In genomic region chr1:225477296-225477911, GRCh38 we compare ENCODE assay signal across 17 cellular contexts. TPM values are rescaled to one million over a fixed set of nuclear protein-coding genes. Genes with fewer than 3 reads are reported as not detected.
DNase-seq lines count a peak whose midpoint lies in the region; ATAC-seq and TF ChIP-seq lines count a peak whose summit lies in the region.
"Had no signal": no experiment of that assay in that cellular context is flagged by ENCODE, and none has a peak within 500 bp of the region (broad histone marks: within the 10 kb centered on the region; RNA-seq: fewer than 3 reads in every experiment).

No MANE protein-coding gene starts in this region.

- H3K27me3 ChIP-seq in CD4-positive, CD25-positive, alpha-beta regulatory T cell (ENCODE audit: control insufficient read depth, insufficient read depth, low read length) = no peaks in the 10 kb centered on the region
- no peaks in the 10 kb centered on the region for H3K27me3 ChIP-seq in H9 (ENCODE audit: insufficient read depth, low read length)
- H3K27me3 ChIP-seq: esophagus squamous epithelium, transverse colon had no signal

- no peak overlapping the region for H2BK120ac ChIP-seq in H9 (ENCODE audit: low read depth, low read length, poor library complexity, severe bottlenecking)

- H3K4me3 ChIP-seq in CD4-positive, CD25-positive, alpha-beta regulatory T cell (ENCODE audit: low read depth, low read length) = no peak overlapping the region
- H3K4me3 ChIP-seq: esophagus squamous epithelium, GM23248, transverse colon had no signal

- H2BK20ac ChIP-seq in H9 (ENCODE audit: low read depth, low read length, poor library complexity, severe bottlenecking) = no peak overlapping the region

- H2BK5ac ChIP-seq in H9 (ENCODE audit: insufficient read length, low read length) = no peak overlapping the region

- H4K8ac ChIP-seq in H9 (replicated peaks; ENCODE audit: insufficient read length, low read depth, low read length) = no peak overlapping the region

- no peak overlapping the region for H3K4ac ChIP-seq in H9 (ENCODE audit: low read depth, low read length)

- no peaks in the 10 kb centered on the region for H3K9me3 Mint-ChIP-seq in CD4-positive, CD25-positive, alpha-beta regulatory T cell
- H3K9me3 Mint-ChIP-seq in H9 = no peaks in the 10 kb centered on the region; a peak in 1 of 5 replicates
- H3K9me3 Mint-ChIP-seq in activated naive CD8-positive, alpha-beta T cell treated with anti-CD3 and anti-CD28 coated beads, Interleukin-2, amount 50 U/mL, for 24 hours = no peaks in the 10 kb centered on the region
- no peaks in the 10 kb centered on the region for H3K9me3 Mint-ChIP-seq in naive thymus-derived CD8-positive, alpha-beta T cell

- no peak overlapping the region for H3K9ac ChIP-seq in H9 (ENCODE audit: extremely low read depth, insufficient read length, low read length)
- H3K9ac ChIP-seq: GM23248 had no signal

- no peaks in the 10 kb centered on the region for H3K79me1 ChIP-seq in H9 (ENCODE audit: insufficient read depth, low read depth, low read length, poor library complexity, severe bottlenecking)

- no peak overlapping the region for H3K56ac ChIP-seq in H9 (ENCODE audit: insufficient read length, low read depth, low read length)

- no peak overlapping the region for H3K4me2 ChIP-seq in H9 (ENCODE audit: insufficient read depth, insufficient read length, low read length)

- no peaks in the 10 kb centered on the region for H3K79me2 ChIP-seq in H9 (ENCODE audit: insufficient read depth, low read length)

- H3K4me3 Mint-ChIP-seq in CD4-positive, CD25-positive, alpha-beta regulatory T cell = peak overlapping the region in 3 of 4 donors; percentile 1 to 39 (median 17)
- no peak overlapping the region for H3K4me3 Mint-ChIP-seq in H9
- H3K4me3 Mint-ChIP-seq in activated naive CD8-positive, alpha-beta T cell treated with anti-CD3 and anti-CD28 coated beads, Interleukin-2, amount 50 U/mL, for 24 hours = no peak overlapping the region
- peak overlapping the region in 9 of 10 donors; percentile 19 to 83 (median 53) for H3K4me3 Mint-ChIP-seq in naive thymus-derived CD8-positive, alpha-beta T cell

- no peak overlapping the region for H2AFZ ChIP-seq in H9 (ENCODE audit: low read length)
- H2AFZ ChIP-seq: GM23248 had no signal

- H3K36me3 Mint-ChIP-seq in CD4-positive, CD25-positive, alpha-beta regulatory T cell = no peaks in the 10 kb centered on the region
- H3K36me3 Mint-ChIP-seq in H9 (ENCODE audit: insufficient read depth in 1 of 3, low read depth in 3 of 3) = no peaks in the 10 kb centered on the region
- H3K36me3 Mint-ChIP-seq in activated naive CD8-positive, alpha-beta T cell treated with anti-CD3 and anti-CD28 coated beads, Interleukin-2, amount 50 U/mL, for 24 hours (ENCODE audit: low read depth) = no peaks in the 10 kb centered on the region
- no peaks in the 10 kb centered on the region for H3K36me3 Mint-ChIP-seq in naive thymus-derived CD8-positive, alpha-beta T cell

- H4K5ac ChIP-seq in H9 (ENCODE audit: insufficient read length, low read depth, low read length) = no peak overlapping the region

- no peak overlapping the region for H2BK12ac ChIP-seq in H9 (ENCODE audit: insufficient read length, low read depth, low read length)

- H3K27ac Mint-ChIP-seq in CD4-positive, CD25-positive, alpha-beta regulatory T cell = peak overlapping the region; percentile 42 to 76 (median 65)
- H3K27ac Mint-ChIP-seq in H9 = no peak overlapping the region
- peak overlapping the region; percentile 25 for H3K27ac Mint-ChIP-seq in activated naive CD8-positive, alpha-beta T cell treated with anti-CD3 and anti-CD28 coated beads, Interleukin-2, amount 50 U/mL, for 24 hours
- H3K27ac Mint-ChIP-seq in naive thymus-derived CD8-positive, alpha-beta T cell = peak overlapping the region; percentile 46 to 96 (median 85)

- POLR2A ChIA-PET in naive thymus-derived CD8-positive, alpha-beta T cell (lab: Charles Lee) = interaction anchor here (0.6 to 5.0 kb wide), 9 partner anchors 10 to 447 kb away, joined by 3 to 21 read pairs (median 3); partner anchors contain the start of genes LBR, PYCR2 and SRP9

- no peak overlapping the region for H2BK15ac ChIP-seq in H9 (ENCODE audit: low read depth, low read length)

- peaks cover 17 to 45% (median 26%) of the 10 kb centered on the region in 4 donors for H3K4me1 Mint-ChIP-seq in CD4-positive, CD25-positive, alpha-beta regulatory T cell
- peaks cover 17 to 23% of the 10 kb centered on the region in 2 experiments for H3K4me1 Mint-ChIP-seq in H9
- peaks cover 48% of the 10 kb centered on the region for H3K4me1 Mint-ChIP-seq in activated naive CD8-positive, alpha-beta T cell treated with anti-CD3 and anti-CD28 coated beads, Interleukin-2, amount 50 U/mL, for 24 hours
- H3K4me1 Mint-ChIP-seq in naive thymus-derived CD8-positive, alpha-beta T cell = peaks cover 32 to 75% (median 58%) of the 10 kb centered on the region in 4 donors

- peaks cover 19% of the 10 kb centered on the region for H3K4me1 ChIP-seq in CD4-positive, CD25-positive, alpha-beta regulatory T cell (ENCODE audit: control insufficient read depth, insufficient read depth, low read length, poor library complexity, severe bottlenecking)
- no peaks in the 10 kb centered on the region for H3K4me1 ChIP-seq in H9 (ENCODE audit: insufficient read depth, low read length)

- intact Hi-C loops in Right ventricle myocardium inferior (cut with DNase I) = no loop called here

- no peak overlapping the region for H3K18ac ChIP-seq in H9 (ENCODE audit: insufficient read length, low read depth, low read length)

- no peak overlapping the region for H3K27ac ChIP-seq in CD4-positive, CD25-positive, alpha-beta regulatory T cell (ENCODE audit: insufficient read depth, low read length, poor library complexity, severe bottlenecking)
- no peak overlapping the region for H3K27ac ChIP-seq in H9 (ENCODE audit: insufficient read length, low read depth, low read length)
- H3K27ac ChIP-seq: GM23248 had no signal

- H3K23ac ChIP-seq in H9 (ENCODE audit: insufficient read length, low read depth, low read length) = no peak overlapping the region

- H3K9me3 ChIP-seq in CD4-positive, CD25-positive, alpha-beta regulatory T cell (ENCODE audit: control insufficient read depth in 2 of 2, low read length in 2 of 2) = no peaks in the 10 kb centered on the region
- H3K9me3 ChIP-seq in H9 (ENCODE audit: control insufficient read depth, low read depth, low read length) = no peaks in the 10 kb centered on the region
- H3K9me3 ChIP-seq: esophagus squamous epithelium, transverse colon had no signal

- no peak overlapping the region for H2AK5ac ChIP-seq in H9 (ENCODE audit: insufficient read length, low read length)

- no peak overlapping the region for H3T11ph ChIP-seq in H9 (ENCODE audit: low read length)

- H3K36me3 ChIP-seq in CD4-positive, CD25-positive, alpha-beta regulatory T cell (ENCODE audit: control insufficient read depth, insufficient read depth, low read length) = no peaks in the 10 kb centered on the region
- H3K36me3 ChIP-seq: esophagus squamous epithelium, transverse colon had no signal

- H3K27me3 Mint-ChIP-seq in CD4-positive, CD25-positive, alpha-beta regulatory T cell = peaks cover 11% of the 10 kb centered on the region
- H3K27me3 Mint-ChIP-seq in H9 (ENCODE audit: low read depth) = peaks cover 22% of the 10 kb centered on the region
- no peaks in the 10 kb centered on the region for H3K27me3 Mint-ChIP-seq in activated naive CD8-positive, alpha-beta T cell treated with anti-CD3 and anti-CD28 coated beads, Interleukin-2, amount 50 U/mL, for 24 hours
- H3K27me3 Mint-ChIP-seq in naive thymus-derived CD8-positive, alpha-beta T cell = no peaks in the 10 kb centered on the region

- DNase-seq in CD4-positive, CD25-positive, alpha-beta regulatory T cell = no peak
- DNase-seq in H9 = peak; percentile 20
- no peak for DNase-seq in activated naive CD8-positive, alpha-beta T cell treated with anti-CD3 and anti-CD28 coated beads, Interleukin-2, amount 50 U/mL, for 24 hours
- no peak for DNase-seq in naive thymus-derived CD8-positive, alpha-beta T cell
- DNase-seq in NCI-H446 treated with DMSO at 0.1 percent for 48 hours (lab: John Stamatoyannopoulos, UW) = no peak
- no peak for DNase-seq in RPMI8226
- DNase-seq in Right ventricle myocardium inferior (ENCODE audit: missing footprints) = no peak
- DNase-seq: activated CD4-positive, CD25-positive, alpha-beta regulatory T cell; activated gamma-delta T cell; effector CD4-positive, alpha-beta T cell; esophagus squamous epithelium; GM23248; NCI-H1436; NCI-H2171 treated with DMSO at 0.1 percent for 48 hours; stimulated activated naive CD8-positive, alpha-beta T cell treated with anti-CD3 and anti-CD28 coated beads, Interleukin-15, Interleukin-2, amounts not matched to agents 100 U/mL and 50 U/mL, for 24 hours; transverse colon had no signal

- WGBS in H9 (ENCODE audit: extremely low coverage, insufficient read length, low lambda C conversion rate) = no CpG with 5 or more reads among the region's 6 CpGs

- no peaks in the 10 kb centered on the region for H3K23me2 ChIP-seq in H9 (ENCODE audit: insufficient read length, low read depth, low read length, poor library complexity, severe bottlenecking)

- H3K14ac ChIP-seq in H9 (ENCODE audit: insufficient read depth, low read length) = no peak overlapping the region

- H4K91ac ChIP-seq in H9 (ENCODE audit: insufficient read length, low read depth, low read length) = no peak overlapping the region

- H4K20me1 ChIP-seq in H9 (ENCODE audit: control insufficient read depth, insufficient read depth, insufficient read length) = no peaks in the 10 kb centered on the region

- no peak for ATAC-seq in CD4-positive, CD25-positive, alpha-beta regulatory T cell (ENCODE audit: low read depth in 2 of 2)
- ATAC-seq in activated naive CD8-positive, alpha-beta T cell treated with anti-CD3 and anti-CD28 coated beads, Interleukin-2, amount 50 U/mL, for 24 hours = no peak
- no peak for ATAC-seq in naive thymus-derived CD8-positive, alpha-beta T cell
- ATAC-seq in Right ventricle myocardium inferior = no peak
- ATAC-seq: sciatic nerve had no signal

- TF ChIP-seq CTCF in H9 (conservative IDR thresholded peaks at IDR 0.05) = no peak

RNA-seq across cellular contexts. Expression of gene LBR, which starts 49.6 kb away (rescaled TPM):
- total RNA-seq in CD4-positive, CD25-positive, alpha-beta regulatory T cell = 140 TPM
- 100 to 1,000 TPM; 123 to 175 (median 145) TPM for polyA plus RNA-seq in CD4-positive, CD25-positive, alpha-beta regulatory T cell
- total RNA-seq in H9 (2021) = 60.9 and 61.9 TPM in 2 replicates
- 100 to 1,000 TPM; 151 to 167 TPM for total RNA-seq in naive thymus-derived CD8-positive, alpha-beta T cell
- 100 to 1,000 TPM in 2 of 3 donors, 10 to 100 TPM in 1; 95.8 to 123 (median 111) TPM for polyA plus RNA-seq in naive thymus-derived CD8-positive, alpha-beta T cell
- 19.0 TPM for total RNA-seq in Right ventricle myocardium inferior

Comparison
In these comparisons a context has a peak if more than half of its experiments do, and no peak if none do; other contexts are left out.
1. H3K27ac Mint-ChIP-seq: peak in CD4-positive, CD25-positive, alpha-beta regulatory T cell (3 of 3), activated naive CD8-positive, alpha-beta T cell treated with anti-CD3 and anti-CD28 coated beads, Interleukin-2, amount 50 U/mL, for 24 hours (single experiment) and naive thymus-derived CD8-positive, alpha-beta T cell (10 of 10); none in H9 (0 of 3).
2. H3K4me3 Mint-ChIP-seq: peak in CD4-positive, CD25-positive, alpha-beta regulatory T cell (3 of 4) and naive thymus-derived CD8-positive, alpha-beta T cell (9 of 10); none in H9 (0 of 2) and activated naive CD8-positive, alpha-beta T cell treated with anti-CD3 and anti-CD28 coated beads, Interleukin-2, amount 50 U/mL, for 24 hours (single experiment).